Comparison of ENCODE assay signal across 8 cellular contexts in the genomic region with DNA sequence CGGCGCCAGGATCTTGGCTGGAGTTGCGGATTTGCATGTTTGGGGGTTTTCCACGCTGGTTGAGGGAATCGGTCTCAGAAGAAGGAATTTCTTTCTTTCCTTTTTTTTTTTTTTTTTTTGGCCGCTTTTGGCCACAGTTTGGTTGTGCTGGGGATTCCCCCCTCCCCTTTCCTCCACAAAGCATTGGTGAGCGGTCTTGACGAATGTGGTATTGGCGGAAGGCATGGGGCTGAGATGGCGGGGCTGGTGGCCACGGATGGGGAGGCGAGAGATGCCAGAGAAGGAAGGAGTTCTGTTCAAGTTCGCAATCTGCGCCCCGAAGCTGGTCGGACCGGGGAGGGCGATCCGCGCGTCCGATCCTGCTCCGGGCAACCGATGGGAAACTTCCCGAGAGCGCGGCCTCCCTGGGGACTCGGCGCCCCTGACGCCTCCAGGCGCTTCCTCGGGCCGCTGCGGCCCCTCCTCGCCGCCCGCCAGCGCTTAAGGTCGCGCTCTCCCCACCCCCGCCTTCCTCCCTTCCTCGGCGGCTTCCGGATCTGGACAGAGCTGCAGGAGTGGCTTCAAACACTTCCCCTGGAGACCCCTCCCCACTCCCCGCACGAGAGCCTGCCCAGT. TPM values are rescaled to one million over a fixed set of nuclear protein-coding genes. Genes with fewer than 3 reads are reported as not detected.
DNase-seq lines count a peak whose midpoint lies in the region; ATAC-seq and TF ChIP-seq lines count a peak whose summit lies in the region.

No MANE protein-coding gene starts in this region.

- no peak overlapping the region for H3K9ac ChIP-seq in neural progenitor cell

- H3K9me3 Mint-ChIP-seq in neural progenitor cell = no peaks in the 10 kb centered on the region

- H3K27ac ChIP-seq in neural progenitor cell = no peak overlapping the region

- no peak overlapping the region for H2AFZ ChIP-seq in neural progenitor cell (replicated peaks)

- peaks cover 97% of the 10 kb centered on the region for H4K20me1 ChIP-seq in neural progenitor cell (ENCODE audit: low read depth)

- peak overlapping the region; percentile 91 for H3K4me3 Mint-ChIP-seq in neural progenitor cell

- H3K27ac Mint-ChIP-seq in neural progenitor cell = peak overlapping the region; percentile 76

- H3K4me3 ChIP-seq in epithelial cell of esophagus (ENCODE audit: low read length) = peak overlapping the region; percentile 44
- H3K4me3 ChIP-seq in neural progenitor cell = peak overlapping the region; percentile 74

- TF ChIP-seq CTCF in epithelial cell of esophagus (IDR thresholded peaks at IDR 0.05; ENCODE audit: insufficient read depth, low read depth, low read length, missing control alignments) = no peak
- TF ChIP-seq CTCF in neural progenitor cell (IDR thresholded peaks at IDR 0.05) = no peak

- H3K27me3 ChIP-seq in neural progenitor cell = peaks cover 80% of the 10 kb centered on the region

- H3K27me3 Mint-ChIP-seq in neural progenitor cell (ENCODE audit: insufficient read depth, low read depth) = peaks cover 11% of the 10 kb centered on the region

- peaks cover 46% of the 10 kb centered on the region for H3F3A ChIP-seq in neural progenitor cell (ENCODE audit: low read depth)

- H3K36me3 Mint-ChIP-seq in neural progenitor cell = peaks cover 4% of the 10 kb centered on the region

- DNase-seq in NCI-H82 (lab: John Stamatoyannopoulos, UW) = peak; percentile 76
- DNase-seq in NCI-H82 treated with DMSO at 0.1 percent for 48 hours (lab: John Stamatoyannopoulos, UW; ENCODE audit: unreplicated experiment) = no peak
- peak; percentile 32 for DNase-seq in RPMI7951 (ENCODE audit: low read depth)
- DNase-seq in epithelial cell of esophagus (ENCODE audit: low read depth) = no peak
- peak; percentile 90 for DNase-seq in neural progenitor cell (ENCODE audit: low spot score)
- no peak for DNase-seq in NCI-H2107 treated with DMSO at 0.1 percent for 48 hours (lab: John Stamatoyannopoulos, UW; ENCODE audit: unreplicated experiment)
- DNase-seq in NOMO-1 treated with DMSO at 0.1 percent for 48 hours (lab: John Stamatoyannopoulos, UW; ENCODE audit: unreplicated experiment) = no peak

- peaks cover 25% of the 10 kb centered on the region for H3K4me1 ChIP-seq in neural progenitor cell

- ATAC-seq in HG02938 (IDR thresholded peaks at IDR 0.05; ENCODE audit: unreplicated experiment) = no peak

- peak overlapping the region; percentile 96 for H3K4me2 ChIP-seq in neural progenitor cell

- no peaks in the 10 kb centered on the region for H3K36me3 ChIP-seq in neural progenitor cell

- H3K9me3 ChIP-seq in neural progenitor cell (ENCODE audit: low read depth) = no peaks in the 10 kb centered on the region

- H3K4me1 Mint-ChIP-seq in neural progenitor cell = peaks cover 59% of the 10 kb centered on the region

- H3K79me2 ChIP-seq in neural progenitor cell (ENCODE audit: low read depth) = peaks cover 11% of the 10 kb centered on the region

RNA-seq across cellular contexts. Expression of a gene that starts 43.2 kb away (rescaled TPM):
- 2.8 and 3.2 TPM in 2 replicates for total RNA-seq in RPMI7951 (2014; rRNA removed; shearing (Covaris generic))
- 18.0 and 27.4 TPM in 2 replicates for total RNA-seq in neural progenitor cell (ENCODE audit: low replicate concordance)

Comparison
In these comparisons a context has a peak if more than half of its experiments do, and no peak if none do; other contexts are left out.
1. DNase-seq: peak in NCI-H82 (single experiment), RPMI7951 (single experiment) and neural progenitor cell (single experiment); none in NCI-H82 treated with DMSO at 0.1 percent for 48 hours (single experiment), epithelial cell of esophagus (single experiment), NCI-H2107 treated with DMSO at 0.1 percent for 48 hours (single experiment) and NOMO-1 treated with DMSO at 0.1 percent for 48 hours (single experiment).